In genomic region chr6:4370066-4370465, GRCh38 we compare ENCODE assay signal across 10 cellular contexts.
DNase-seq lines count a peak whose midpoint lies in the region; TF ChIP-seq lines count a peak whose summit lies in the region.
"Had no signal": no experiment of that assay in that cellular context is flagged by ENCODE, and none has a peak within 500 bp of the region (broad histone marks: within the 10 kb centered on the region; RNA-seq: fewer than 3 reads in every experiment).

No MANE protein-coding gene starts in this region.

- H3K4me3 ChIP-seq in tibial nerve = no peak overlapping the region

- H3K27me3 ChIP-seq in tibial nerve = no peaks in the 10 kb centered on the region
- H3K27me3 ChIP-seq: BE2C had no signal

- TF ChIP-seq EP300 in tibial nerve (IDR thresholded peaks at IDR 0.05) = no peak

- TF ChIP-seq CTCF in GM13977 (IDR thresholded peaks at IDR 0.05; ENCODE audit: extremely low read depth, insufficient read depth, missing control alignments) (no peak), tibial nerve (IDR thresholded peaks at IDR 0.05) (no peak)

- in situ Hi-C loops in GM13977 (cut with MboI; ENCODE audit: low pct_unique_long_range_greater_than_20kb, low sequenced_read_pairs, unreplicated experiment) = no loop called here

- no peaks in the 10 kb centered on the region for H3K4me1 ChIP-seq in tibial nerve
- H3K4me1 ChIP-seq: BE2C had no signal

- peaks cover 0 to 5% (median 0%) of the 10 kb centered on the region in 4 donors for H3K9me3 ChIP-seq in tibial nerve
- H3K9me3 ChIP-seq: BE2C had no signal

- DNase-seq in 8988T (peak; percentile 61), HCEC 1CT (peak; percentile 99), amniotic epithelial cell (ENCODE audit: low read depth) (peak; percentile 94), glomerular visceral epithelial cell (ENCODE audit: extremely low spot score) (peak; percentile 79), GM13977 (ENCODE audit: low spot score) (no peak), NCI-H446 (lab: John Stamatoyannopoulos, UW) (no peak), tibial nerve (ENCODE audit: low spot score in 2 of 2) (no peak)
- DNase-seq in activated naive CD4-positive, alpha-beta T cell treated with Interleukin-2 at 50 U/mL for 16 hours = no peak
- DNase-seq: BE2C, NCI-H1436 treated with DMSO at 0.1 percent for 48 hours had no signal

- WGBS in tibial nerve, 2 donors = 53 to 57% methylated on average over 3 of the region's 3 CpGs

- TF ChIP-seq POLR2A in tibial nerve (IDR thresholded peaks at IDR 0.05) = no peak

- no peak overlapping the region for H3K27ac ChIP-seq in tibial nerve

- H3K36me3 ChIP-seq in tibial nerve = no peaks in the 10 kb centered on the region
- H3K36me3 ChIP-seq: BE2C had no signal

Comparison
In these comparisons a context has a peak if more than half of its experiments do, and no peak if none do; other contexts are left out.
1. DNase-seq: peak in 8988T (single experiment), HCEC 1CT (single experiment), amniotic epithelial cell (single experiment) and glomerular visceral epithelial cell (single experiment); none in GM13977 (single experiment), NCI-H446 (0 of 2), activated naive CD4-positive, alpha-beta T cell treated with Interleukin-2 at 50 U/mL for 16 hours (single experiment) and tibial nerve (0 of 2).